In the genomic region with DNA sequence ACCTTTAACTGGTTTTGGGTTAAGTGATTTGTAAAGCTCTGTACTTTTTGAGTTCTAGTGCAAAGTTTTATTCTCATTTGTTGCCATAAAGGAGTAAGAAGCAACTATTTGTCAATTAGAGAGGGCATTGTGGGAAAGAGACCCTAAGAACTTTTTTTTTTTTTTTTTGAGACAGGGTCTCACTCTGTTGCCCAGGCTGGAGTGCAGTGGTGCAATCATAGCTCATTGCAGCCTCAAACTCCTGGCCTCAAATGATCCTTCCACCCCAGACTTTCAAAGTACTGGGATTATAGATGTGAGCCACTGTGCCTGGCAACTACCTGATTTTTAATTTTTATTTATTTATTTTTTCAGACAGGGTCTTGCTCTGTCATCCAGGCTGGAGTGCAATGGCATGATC, we compare ENCODE assay signal across 1 cellular context.
A peak's percentile ranks its signal among the peaks of the same experiment; 100 is the strongest.
TF ChIP-seq lines count a peak whose summit lies in the region.

No MANE protein-coding gene starts in this region.

TF ChIP-seq in K562, 482 proteins besides CTCF, POLR2A, EP300 and RAD21:
- TF ChIP-seq ZNF121 (CRISPR knock-in tag; conservative IDR thresholded peaks at IDR 0.05), result peak; percentile 52; the same call in 1 of the 2 replicates
- TF ChIP-seq, protein P1, sequence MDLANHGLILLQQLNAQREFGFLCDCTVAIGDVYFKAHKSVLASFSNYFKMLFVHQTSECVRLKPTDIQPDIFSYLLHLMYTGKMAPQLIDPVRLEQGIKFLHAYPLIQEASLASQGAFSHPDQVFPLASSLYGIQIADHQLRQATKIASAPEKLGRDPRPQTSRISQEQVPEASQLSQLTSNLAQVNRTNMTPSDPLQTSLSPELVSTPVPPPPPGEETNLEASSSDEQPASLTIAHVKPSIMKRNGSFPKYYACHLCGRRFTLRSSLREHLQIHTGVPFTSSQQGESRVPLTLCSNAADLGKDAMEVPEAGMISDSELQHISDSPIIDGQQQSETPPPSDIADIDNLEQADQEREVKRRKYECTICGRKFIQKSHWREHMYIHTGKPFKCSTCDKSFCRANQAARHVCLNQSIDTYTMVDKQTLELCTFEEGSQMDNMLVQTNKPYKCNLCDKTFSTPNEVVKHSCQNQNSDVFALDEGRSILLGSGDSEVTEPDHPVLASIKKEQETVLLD (IDR thresholded peaks at IDR 0.05), result no peak
- TF ChIP-seq RBM25 (IDR thresholded peaks at IDR 0.05; ENCODE audit: low read depth, low read length, severe bottlenecking), result peak; percentile 5
TF ChIP-seq in K562: peak in this region for 2.
